In genomic region chr9:125556046-125556445, GRCh38 we compare ENCODE assay signal across 22 cellular contexts.
"Had no signal": no experiment of that assay in that cellular context is flagged by ENCODE, and none has a peak within 500 bp of the region (broad histone marks: within the 10 kb centered on the region; RNA-seq: fewer than 3 reads in every experiment).

No MANE protein-coding gene starts in this region.

- H3K27me3 Mint-ChIP-seq: activated naive CD8-positive, alpha-beta T cell treated with anti-CD3 and anti-CD28 coated beads for 36 hours; naive thymus-derived CD4-positive, alpha-beta T cell had no signal

- DNase-seq: activated CD4-positive, alpha-beta T cell treated with anti-CD3 and anti-CD28 coated beads for 4 hours; activated CD4-positive, alpha-beta T cell treated with anti-CD3 and anti-CD28 coated beads, Interleukin-2, amount 50 U/mL, for 48 hours; activated CD4-positive, CD25-positive, alpha-beta regulatory T cell; activated CD8-positive, alpha-beta memory T cell treated with anti-CD3 and anti-CD28 coated beads, Interleukin-2, amount 50 U/mL, for 48 hours; activated naive CD4-positive, alpha-beta T cell treated with Interleukin-2 at 50 U/mL for 16 hours; activated naive CD8-positive, alpha-beta T cell treated with anti-CD3 and anti-CD28 coated beads for 36 hours; activated T-cell treated with anti-CD3 and anti-CD28 coated beads, Interleukin-2, amount 50 U/mL, for 4 hours; islet precursor cell; left colon; naive thymus-derived CD4-positive, alpha-beta T cell; psoas muscle; stimulated activated CD4-positive, alpha-beta T cell treated with anti-CD3 and anti-CD28 coated beads, Interleukin-4, amount 100 ng/mL, for 1 hour; stimulated activated naive CD4-positive, alpha-beta T cell; thyroid gland; upper lobe of right lung had no signal

- H3K9me3 Mint-ChIP-seq: activated naive CD8-positive, alpha-beta T cell treated with anti-CD3 and anti-CD28 coated beads for 36 hours; activated T-cell treated with anti-CD3 and anti-CD28 coated beads, Interleukin-2, amount 50 U/mL, for 4 hours; activated T-helper 2 cell treated with anti-CD3 and anti-CD28 coated beads, Interferon-gamma antibody, Interleukin-2, Interleukin-4, amounts not matched to agents 10 μg/mL and 5 μg/mL and 100 μg/mL, durations not matched to agents 14 hours and 24 hours and 36 hours; naive thymus-derived CD4-positive, alpha-beta T cell; T-helper 1 cell treated with Interleukin-12 subunit alpha and Interleukin-12 subunit beta and Interleukin-4 antibody, amounts not matched to agents 30 μg/mL and 1 μg/mL, for 36 hours had no signal

- H3K9me3 ChIP-seq: gastroesophageal sphincter, heart right ventricle, psoas muscle, thyroid gland, upper lobe of right lung had no signal

- ATAC-seq: activated T-cell treated with anti-CD3 and anti-CD28 coated beads, Interleukin-2, amount 50 U/mL, for 4 hours; gastroesophageal sphincter; left colon; naive thymus-derived CD4-positive, alpha-beta T cell; psoas muscle; sciatic nerve; upper lobe of right lung had no signal

- H3K27ac ChIP-seq: epithelial cell of prostate, gastroesophageal sphincter, psoas muscle, thyroid gland, upper lobe of right lung had no signal

- H3K27ac Mint-ChIP-seq: activated T-helper 2 cell treated with anti-CD3 and anti-CD28 coated beads, Interferon-gamma antibody, Interleukin-2, Interleukin-4, amounts not matched to agents 10 μg/mL and 5 μg/mL and 100 μg/mL, durations not matched to agents 14 hours and 24 hours and 36 hours; naive thymus-derived CD4-positive, alpha-beta T cell; T-helper 1 cell treated with Interleukin-12 subunit alpha and Interleukin-12 subunit beta and Interleukin-4 antibody, amounts not matched to agents 30 μg/mL and 1 μg/mL, for 36 hours had no signal

- H3K4me3 ChIP-seq: gastroesophageal sphincter, heart right ventricle, lung, psoas muscle, thyroid gland, upper lobe of right lung had no signal

- H3K4me3 Mint-ChIP-seq: activated naive CD8-positive, alpha-beta T cell treated with anti-CD3 and anti-CD28 coated beads for 36 hours; activated T-cell treated with anti-CD3 and anti-CD28 coated beads, Interleukin-2, amount 50 U/mL, for 4 hours; naive thymus-derived CD4-positive, alpha-beta T cell; T-helper 1 cell treated with Interleukin-12 subunit alpha and Interleukin-12 subunit beta and Interleukin-4 antibody, amounts not matched to agents 30 μg/mL and 1 μg/mL, for 36 hours had no signal

- H3K27me3 ChIP-seq: gastroesophageal sphincter, heart right ventricle, thyroid gland, upper lobe of right lung had no signal

- H3K36me3 ChIP-seq: thyroid gland, upper lobe of right lung had no signal
